18 cellular contexts compared by ENCODE assay signal in the genomic region with DNA sequence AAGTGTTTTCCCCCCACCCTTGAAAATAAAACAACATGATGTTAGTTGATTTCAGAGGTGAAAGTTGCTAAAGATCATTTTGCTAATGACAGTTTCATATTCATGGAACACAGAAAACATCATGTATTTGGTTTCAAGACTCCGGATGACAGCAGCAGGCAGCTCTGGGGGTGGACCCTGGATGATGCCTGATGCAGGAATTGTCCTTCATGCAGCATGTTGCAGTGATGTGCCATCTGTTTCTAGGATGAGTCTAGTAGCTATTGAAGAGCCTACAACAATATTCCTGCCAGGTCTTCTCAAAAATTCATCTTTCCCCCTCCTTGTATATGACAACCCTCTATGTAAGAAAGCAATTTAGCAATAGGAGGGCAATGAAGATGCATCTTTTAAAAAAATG.
"Had no signal": no experiment of that assay in that cellular context is flagged by ENCODE, and none has a peak within 500 bp of the region (broad histone marks: within the 10 kb centered on the region; RNA-seq: fewer than 3 reads in every experiment).

No MANE protein-coding gene starts in this region.

- H3K4me1 ChIP-seq: esophagus muscularis mucosa, gastrocnemius medialis, psoas muscle, tibial artery, upper lobe of right lung, vagina had no signal

- H3K4me3 Mint-ChIP-seq: naive thymus-derived CD4-positive, alpha-beta T cell; stimulated activated effector memory CD8-positive, alpha-beta T cell treated with anti-CD3 and anti-CD28 coated beads, Interleukin-12 subunit alpha, Interleukin-12 subunit beta, amount 100 ng/mL, for 72 hours; stimulated activated naive CD8-positive, alpha-beta T cell treated with anti-CD3 and anti-CD28 coated beads, Interleukin-15, Interleukin-2, amounts not matched to agents 100 ng/mL and 50 ng/mL, for 24 hours had no signal

- H3K27ac ChIP-seq: esophagus muscularis mucosa, gastrocnemius medialis, neutrophil, psoas muscle, right lobe of liver, tibial artery, upper lobe of right lung, vagina had no signal

- DNase-seq: effector memory CD4-positive, alpha-beta T cell; gastrocnemius medialis; islet precursor cell; mammary epithelial cell; naive thymus-derived CD4-positive, alpha-beta T cell; psoas muscle; retina; right lobe of liver; stimulated activated CD4-positive, alpha-beta T cell treated with anti-CD3 and anti-CD28 coated beads, Interleukin-4, amount 100 ng/mL, for 1 hour; stimulated activated CD8-positive, alpha-beta memory T cell treated with anti-CD3 and anti-CD28 coated beads, Interleukin-4, amount 100 ng/mL, for 48 hours; tibial artery; upper lobe of right lung had no signal

- ATAC-seq: gastrocnemius medialis; left lobe of liver; naive thymus-derived CD4-positive, alpha-beta T cell; psoas muscle; right lobe of liver; stimulated activated effector memory CD8-positive, alpha-beta T cell treated with anti-CD3 and anti-CD28 coated beads, Interleukin-12 subunit alpha, Interleukin-12 subunit beta, amount 100 ng/mL, for 72 hours; upper lobe of right lung had no signal

- H3K9me3 Mint-ChIP-seq: stimulated activated effector memory CD8-positive, alpha-beta T cell treated with anti-CD3 and anti-CD28 coated beads, Interleukin-12 subunit alpha, Interleukin-12 subunit beta, amount 100 ng/mL, for 72 hours; stimulated activated naive CD8-positive, alpha-beta T cell treated with anti-CD3 and anti-CD28 coated beads, Interleukin-15, Interleukin-2, amounts not matched to agents 100 ng/mL and 50 ng/mL, for 24 hours had no signal

- H3K27me3 ChIP-seq: right lobe of liver, vagina had no signal

- H3K4me3 ChIP-seq: esophagus muscularis mucosa, gastrocnemius medialis, psoas muscle, right lobe of liver, tibial artery, upper lobe of right lung, vagina had no signal

- H3K9me3 ChIP-seq: esophagus muscularis mucosa, gastrocnemius medialis, neutrophil, psoas muscle, right lobe of liver, tibial artery, upper lobe of right lung, vagina had no signal

- H3K36me3 ChIP-seq: esophagus muscularis mucosa, gastrocnemius medialis, neutrophil, right lobe of liver, tibial artery, upper lobe of right lung, vagina had no signal

- H3K36me3 Mint-ChIP-seq: naive thymus-derived CD4-positive, alpha-beta T cell; stimulated activated effector memory CD8-positive, alpha-beta T cell treated with anti-CD3 and anti-CD28 coated beads, Interleukin-12 subunit alpha, Interleukin-12 subunit beta, amount 100 ng/mL, for 72 hours had no signal

- H3K27ac Mint-ChIP-seq: naive thymus-derived CD4-positive, alpha-beta T cell; stimulated activated effector memory CD8-positive, alpha-beta T cell treated with anti-CD3 and anti-CD28 coated beads, Interleukin-12 subunit alpha, Interleukin-12 subunit beta, amount 100 ng/mL, for 72 hours; stimulated activated naive CD8-positive, alpha-beta T cell treated with anti-CD3 and anti-CD28 coated beads, Interleukin-15, Interleukin-2, amounts not matched to agents 100 ng/mL and 50 ng/mL, for 24 hours had no signal

- H3K4me1 Mint-ChIP-seq: stimulated activated effector memory CD8-positive, alpha-beta T cell treated with anti-CD3 and anti-CD28 coated beads, Interleukin-12 subunit alpha, Interleukin-12 subunit beta, amount 100 ng/mL, for 72 hours had no signal
